Comparison of ENCODE assay signal across 24 cellular contexts in the genomic region with DNA sequence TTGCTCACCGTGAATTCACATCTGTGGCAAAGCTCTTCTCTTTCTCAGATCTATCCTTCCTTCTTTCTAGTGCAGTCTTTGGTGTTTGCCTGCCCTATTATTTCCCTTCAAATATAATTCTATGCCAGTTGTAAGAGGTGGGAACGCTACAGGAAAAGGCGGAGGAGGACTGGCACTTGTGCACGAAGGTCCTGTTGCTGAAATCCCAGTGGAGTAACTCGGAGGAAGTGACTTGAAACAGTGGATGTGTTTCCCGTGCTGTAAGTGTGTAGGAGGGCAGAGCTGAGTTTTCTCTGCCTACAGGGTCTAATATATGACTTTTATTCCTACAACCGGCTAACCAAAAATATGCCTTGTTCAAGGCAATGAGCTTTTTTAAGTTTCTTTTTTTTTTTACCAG.
DNase-seq lines count a peak whose midpoint lies in the region; ATAC-seq, FAIRE-seq and TF ChIP-seq lines count a peak whose summit lies in the region.
"Had no signal": no experiment of that assay in that cellular context is flagged by ENCODE, and none has a peak within 500 bp of the region (broad histone marks: within the 10 kb centered on the region; RNA-seq: fewer than 3 reads in every experiment).

No MANE protein-coding gene starts in this region.

- ATAC-seq in HG03039 (IDR thresholded peaks at IDR 0.05; ENCODE audit: unreplicated experiment) = no peak
- ATAC-seq: GM12878 had no signal

- CTCF ChIA-PET in H1 (lab: Charles Lee; ENCODE audit: partially characterized antibody) = interaction anchor here (0.6 to 1.7 kb wide), 4 partner anchors 18 to 153 kb away, joined by 3 to 5 read pairs (median 4); no protein-coding TSS in a partner anchor

- no peak for TF ChIP-seq CTCF in H1 (IDR thresholded peaks at IDR 0.05; ENCODE audit: control extremely low read depth in 1 of 3, insufficient read depth in 1 of 3, low read depth in 1 of 3, low read length in 3 of 3)
- TF ChIP-seq CTCF in spleen (IDR thresholded peaks at IDR 0.05 in 8 of 11, conservative IDR thresholded peaks at IDR 0.05 in 3 of 11) = no peak

- no peak overlapping the region for H2BK5ac ChIP-seq in H1 (ENCODE audit: low read depth, low read length)

- H4K20me1 ChIP-seq in H1 (replicated peaks in 1 of 2; ENCODE audit: control insufficient read depth in 1 of 2, insufficient read depth in 2 of 2, low read length in 2 of 2) = no peaks in the 10 kb centered on the region
- H4K20me1 ChIP-seq: BLaER1 had no signal

- H3K27me3 ChIP-seq in H1 (replicated peaks in 1 of 4; ENCODE audit: control insufficient read depth in 3 of 4, extremely low read depth in 1 of 4, insufficient read depth in 3 of 4, low read length in 3 of 4) = no peaks in the 10 kb centered on the region
- no peaks in the 10 kb centered on the region for H3K27me3 ChIP-seq in spleen (replicated peaks in 1 of 7)
- H3K27me3 ChIP-seq: BE2C, BLaER1 had no signal

- no peak overlapping the region for H3K4me3 ChIP-seq in H1 (ENCODE audit: extremely low read depth in 1 of 4, insufficient read depth in 2 of 4, low read depth in 3 of 4, low read length in 4 of 4)
- H3K4me3 ChIP-seq in spleen = no peak overlapping the region
- H3K4me3 ChIP-seq: BLaER1, GM12878 had no signal

- intact Hi-C loops in spleen (cut with DNase I; ENCODE audit: low total_unique reads) = no loop called here

- H2BK15ac ChIP-seq in H1 (ENCODE audit: low read length) = no peak overlapping the region

- H3K23ac ChIP-seq in H1 (ENCODE audit: insufficient read length) = no peak overlapping the region

- no peaks in the 10 kb centered on the region for H3K79me1 ChIP-seq in H1 (ENCODE audit: low read depth, low read length)

- no peak overlapping the region for H2AFZ ChIP-seq in H1 (ENCODE audit: low read length)

- peaks cover 0 to 7% of the 10 kb centered on the region in 2 experiments; a peak in 1 of 4 replicates for H3K9me3 ChIP-seq in H1 (ENCODE audit: insufficient read depth in 2 of 2, low read depth in 1 of 2, low read length in 1 of 2)
- peaks cover 0 to 6% (median 0%) of the 10 kb centered on the region in 8 donors for H3K9me3 ChIP-seq in spleen
- H3K9me3 ChIP-seq: BE2C had no signal

- H4K5ac ChIP-seq in H1 (ENCODE audit: insufficient read length, low read depth, low read length) = no peak overlapping the region

- H3K79me2 ChIP-seq in H1 (ENCODE audit: control insufficient read depth in 1 of 2, insufficient read depth in 2 of 2, low read length in 2 of 2) = no peaks in the 10 kb centered on the region

- TF ChIP-seq EP300 in H1 (IDR thresholded peaks at IDR 0.05; ENCODE audit: borderline replicate concordance in 1 of 2, low read depth in 2 of 2, low read length in 2 of 2) = no peak

- H4K91ac ChIP-seq in H1 (replicated peaks; ENCODE audit: insufficient read length, low read length) = no peak overlapping the region

- H3K4me2 ChIP-seq in H1 (ENCODE audit: insufficient read depth in 1 of 2, low read depth in 2 of 2, low read length in 2 of 2) = no peak overlapping the region
- H3K4me2 ChIP-seq: BLaER1 had no signal

- H4K8ac ChIP-seq in H1 (ENCODE audit: extremely low read depth, insufficient read depth, low read length) = no peak overlapping the region

- 0 out of 2 replicates have a peak overlapping the region, but pooled peaks have one; percentile 18 for H2BK20ac ChIP-seq in H1 (ENCODE audit: low read length)

- TF ChIP-seq POLR2A in H1 (IDR thresholded peaks at IDR 0.05; ENCODE audit: control extremely low read depth in 1 of 2, low read depth in 2 of 2, low read length in 2 of 2) (no peak), spleen (IDR thresholded peaks at IDR 0.05) (no peak)

- 97% methylated on average over 7 of the region's 7 CpGs; no CpG with 5 or more reads in 1 of the 2 experiments for WGBS in H1 (ENCODE audit: extremely low coverage in 1 of 2, insufficient coverage in 1 of 2, insufficient read length in 1 of 2, insufficient replicate concordance in 2 of 2, low coverage in 1 of 2, low lambda C conversion rate in 2 of 2, missing lambda C conversion rate in 1 of 2), 2 experiments
- 50 to 75% (median 65%) methylated on average over 7 of the region's 7 CpGs for WGBS in spleen, 5 donors

- H3K4me1 ChIP-seq in H1 (replicated peaks in 1 of 4; ENCODE audit: control insufficient read depth in 3 of 4, insufficient read depth in 4 of 4, low read length in 3 of 4) = peaks cover 0 to 4% (median 2%) of the 10 kb centered on the region in 4 experiments; a peak in 2 of 7 replicates
- no peaks in the 10 kb centered on the region for H3K4me1 ChIP-seq in spleen
- H3K4me1 ChIP-seq: BE2C, BLaER1 had no signal

- no peak overlapping the region for H2AK5ac ChIP-seq in H1 (ENCODE audit: low read depth, low read length)

- POLR2A ChIA-PET in H1 (lab: Charles Lee; ENCODE audit: partially characterized antibody) = no interaction called here

- H2BK12ac ChIP-seq in H1 (ENCODE audit: low read depth, low read length) = no peak overlapping the region

- H3K9ac ChIP-seq in H1 (replicated peaks in 1 of 4; ENCODE audit: extremely low read depth in 1 of 4, low read depth in 3 of 4, low read length in 3 of 4) = no peak overlapping the region
- H3K9ac ChIP-seq: BLaER1 had no signal

- no peak for TF ChIP-seq RAD21 in H1 (IDR thresholded peaks at IDR 0.05 in 1 of 2, conservative IDR thresholded peaks at IDR 0.05 in 1 of 2; ENCODE audit: low read depth in 2 of 2, low read length in 2 of 2)

- H2BK120ac ChIP-seq in H1 (replicated peaks; ENCODE audit: low read depth, low read length) = no peak overlapping the region

- H3K56ac ChIP-seq in H1 (replicated peaks; ENCODE audit: insufficient read length, low read depth, low read length) = no peak overlapping the region

- H3K36me3 ChIP-seq in H1 (ENCODE audit: control insufficient read depth in 2 of 4, insufficient read depth in 4 of 4, low read length in 3 of 4) (no peaks in the 10 kb centered on the region), spleen (no peaks in the 10 kb centered on the region)
- H3K36me3 ChIP-seq: BE2C, BLaER1 had no signal

- H3K27ac ChIP-seq in H1 (ENCODE audit: low read depth, low read length) (no peak overlapping the region), spleen (peak overlapping the region in 5 of 8 donors; percentile 18 to 44 (median 36))
- H3K27ac ChIP-seq: BLaER1 had no signal

- no peak overlapping the region for H3K4ac ChIP-seq in H1 (replicated peaks; ENCODE audit: insufficient read length, low read depth, low read length)

- no peak overlapping the region for H3K14ac ChIP-seq in H1 (ENCODE audit: insufficient read length)

- DNase-seq in NCI-H2171 treated with DMSO at 0.1 percent for 48 hours (lab: John Stamatoyannopoulos, UW) (peak; percentile 3), NCI-H2171 (lab: John Stamatoyannopoulos, UW) (no peak), H1 (ENCODE audit: low read depth in 1 of 2, low spot score in 2 of 2) (no peak), spleen (no peak), UCSD-AML1 (lab: John Stamatoyannopoulos, UW; ENCODE audit: unreplicated experiment) (no peak)
- DNase-seq: 8988T; ACHN; BE2C; C1 segment of cervical spinal cord; CD4-positive, alpha-beta memory T cell; CD4-positive, CD25-positive, alpha-beta regulatory T cell; CD8-positive, alpha-beta memory T cell; COR-L47; DMS153; DMS53; DMS79; DND-41; GDM1 had no signal

- H3K23me2 ChIP-seq in H1 (ENCODE audit: low read depth, low read length) = no peaks in the 10 kb centered on the region

- H3K18ac ChIP-seq in H1 (ENCODE audit: extremely low read depth, low read length) = no peak overlapping the region

- no peak for FAIRE-seq in H1 (lab: Jason Lieb, UNC)
- FAIRE-seq: A204.1, GM12878, GM12892, GM18507 had no signal

TF ChIP-seq in H1, 55 proteins besides CTCF, POLR2A, EP300 and RAD21:
- TF ChIP-seq RFX5 (IDR thresholded peaks at IDR 0.05; ENCODE audit: borderline replicate concordance, low read depth, low read length) = no peak
- TF ChIP-seq ZNF274 (IDR thresholded peaks at IDR 0.05; ENCODE audit: borderline replicate concordance, extremely low read depth, low read length) = no peak
- TF ChIP-seq CREB1 (IDR thresholded peaks at IDR 0.05) = no peak
- TF ChIP-seq SP4 (IDR thresholded peaks at IDR 0.05; ENCODE audit: low read length) = no peak
TF ChIP-seq in H1: peak in this region for 0.
